Comparison of ENCODE assay signal across 1 cellular context in the genomic region with DNA sequence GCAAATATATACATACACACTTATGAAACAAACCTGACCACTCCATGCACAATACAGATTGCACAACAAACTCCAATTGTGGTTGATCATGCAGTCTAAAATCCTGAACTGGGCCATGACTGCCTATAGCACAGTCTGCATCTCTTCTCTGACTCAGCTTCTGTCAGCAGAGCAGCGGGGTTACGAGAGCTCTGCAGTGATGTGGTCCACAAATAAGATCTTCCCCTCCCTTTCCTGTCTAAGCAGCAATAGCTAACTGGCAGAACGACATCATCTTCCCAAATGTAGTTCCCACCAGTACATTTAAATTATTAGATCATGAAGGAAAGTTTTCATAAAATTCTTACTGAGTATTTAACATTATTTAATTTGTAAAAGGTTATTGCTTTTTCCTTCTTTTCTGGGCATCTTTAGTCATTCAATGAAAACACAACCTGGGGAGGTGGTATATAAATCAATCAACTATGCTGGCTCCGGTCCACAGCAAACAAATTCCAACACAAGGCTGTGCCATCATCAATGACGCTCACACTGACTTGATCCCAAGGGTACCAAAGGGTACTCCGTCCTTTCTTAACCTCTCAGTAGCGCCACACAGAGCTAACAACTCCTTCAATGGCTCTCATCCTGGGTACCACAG.
TF ChIP-seq lines count a peak whose summit lies in the region.

No MANE protein-coding gene starts in this region.

TF ChIP-seq in HEK293, 187 proteins besides CTCF, POLR2A, EP300 and RAD21 (continued from another document and continues in another):
- TF ChIP-seq ZNF148 (tag by site-specific recombination; IDR thresholded peaks at IDR 0.05; ENCODE audit: borderline replicate concordance) (no peak), ZNF335 (tag by site-specific recombination; conservative IDR thresholded peaks at IDR 0.05) (no peak), ZNF354C (tag by site-specific recombination; IDR thresholded peaks at IDR 0.05; ENCODE audit: borderline replicate concordance, low read depth) (no peak), ZNF202 (tag by site-specific recombination; IDR thresholded peaks at IDR 0.05; ENCODE audit: borderline replicate concordance) (no peak), FEZF1 (tag by site-specific recombination; IDR thresholded peaks at IDR 0.05) (peak; percentile 43; the same call in 1 of the 2 replicates), ZNF704 (tag by site-specific recombination; IDR thresholded peaks at IDR 0.05) (no peak), ZNF747 (tag by site-specific recombination; IDR thresholded peaks at IDR 0.05) (no peak), ZNF239 (tag by site-specific recombination; IDR thresholded peaks at IDR 0.05) (no peak), HOXD13 (CRISPR knock-in tag; IDR thresholded peaks at IDR 0.05; ENCODE audit: borderline replicate concordance) (no peak), ZBTB7A (tag by site-specific recombination; IDR thresholded peaks at IDR 0.05; ENCODE audit: low read depth) (no peak), ZNF600 (tag by site-specific recombination; IDR thresholded peaks at IDR 0.05) (peak; percentile 98), ZNF623 (tag by site-specific recombination; IDR thresholded peaks at IDR 0.05) (no peak), ZEB2 (tag by site-specific recombination; IDR thresholded peaks at IDR 0.05) (peak; percentile 74; the same call in 1 of the 2 replicates), ZNF658 (tag by site-specific recombination; IDR thresholded peaks at IDR 0.05) (no peak), ZNF274 (IDR thresholded peaks at IDR 0.05; ENCODE audit: low read length) (no peak), ZNF274 (tag by site-specific recombination; IDR thresholded peaks at IDR 0.05; ENCODE audit: borderline replicate concordance) (no peak), ZNF211 (tag by site-specific recombination; IDR thresholded peaks at IDR 0.05; ENCODE audit: low read depth) (no peak), ZBTB10 (tag by site-specific recombination; IDR thresholded peaks at IDR 0.05) (no peak), ZNF404 (tag by site-specific recombination; IDR thresholded peaks at IDR 0.05) (no peak), ZNF221 (tag by site-specific recombination; IDR thresholded peaks at IDR 0.05; ENCODE audit: borderline replicate concordance) (no peak), ZNF677 (tag by site-specific recombination; IDR thresholded peaks at IDR 0.05) (no peak), ZNF362 (tag by site-specific recombination; IDR thresholded peaks at IDR 0.05) (no peak), ZNF138 (tag by site-specific recombination; IDR thresholded peaks at IDR 0.05; ENCODE audit: borderline replicate concordance) (no peak), KLF16 (tag by site-specific recombination; IDR thresholded peaks at IDR 0.05) (no peak), ZNF76 (tag by site-specific recombination; IDR thresholded peaks at IDR 0.05; ENCODE audit: borderline replicate concordance, low read depth) (no peak), ZNF112 (tag by site-specific recombination; IDR thresholded peaks at IDR 0.05) (no peak), ZFHX2 (tag by site-specific recombination; conservative IDR thresholded peaks at IDR 0.05) (no peak), ZNF423 (tag by site-specific recombination; IDR thresholded peaks at IDR 0.05) (no peak), ZNF214 (tag by site-specific recombination; IDR thresholded peaks at IDR 0.05; ENCODE audit: borderline replicate concordance) (no peak), HOXA7 (CRISPR knock-in tag; IDR thresholded peaks at IDR 0.05; ENCODE audit: borderline replicate concordance) (no peak), ZNF302 (tag by site-specific recombination; IDR thresholded peaks at IDR 0.05; ENCODE audit: low read depth) (no peak), ZNF133 (tag by site-specific recombination; IDR thresholded peaks at IDR 0.05) (no peak), SP7 (tag by site-specific recombination; IDR thresholded peaks at IDR 0.05) (0 out of 2 replicates have a peak, but pooled peaks have one; percentile 26), PRDM1 (tag by site-specific recombination; IDR thresholded peaks at IDR 0.05) (no peak), ZXDB (tag by site-specific recombination; IDR thresholded peaks at IDR 0.05) (peak; percentile 56; the same call in 1 of the 2 replicates), TRIM28 (IDR thresholded peaks at IDR 0.05; ENCODE audit: borderline replicate concordance, low read length) (peak; percentile 63; the same call in 1 of the 2 replicates), ZNF560 (tag by site-specific recombination; IDR thresholded peaks at IDR 0.05; ENCODE audit: borderline replicate concordance) (no peak), ZNF571 (tag by site-specific recombination; IDR thresholded peaks at IDR 0.05) (no peak), ZNF155 (tag by site-specific recombination; IDR thresholded peaks at IDR 0.05) (no peak), TSHZ1 (tag by site-specific recombination; IDR thresholded peaks at IDR 0.05; ENCODE audit: borderline replicate concordance) (no peak; the same call in 1 of the 2 replicates), ZFP3 (tag by site-specific recombination; IDR thresholded peaks at IDR 0.05; ENCODE audit: low read depth) (no peak), SCRT2 (tag by site-specific recombination; IDR thresholded peaks at IDR 0.05) (no peak), ZNF544 (tag by site-specific recombination; IDR thresholded peaks at IDR 0.05) (no peak), ZNF626 (tag by site-specific recombination; IDR thresholded peaks at IDR 0.05) (no peak), ZNF48 (tag by site-specific recombination; IDR thresholded peaks at IDR 0.05) (no peak), ZNF174 (tag by site-specific recombination; IDR thresholded peaks at IDR 0.05) (no peak), ZNF433 (tag by site-specific recombination; IDR thresholded peaks at IDR 0.05; ENCODE audit: low read depth) (no peak), ZNF157 (tag by site-specific recombination; IDR thresholded peaks at IDR 0.05) (no peak), ZNF514 (tag by site-specific recombination; IDR thresholded peaks at IDR 0.05) (no peak)
- TF ChIP-seq, protein P1, sequence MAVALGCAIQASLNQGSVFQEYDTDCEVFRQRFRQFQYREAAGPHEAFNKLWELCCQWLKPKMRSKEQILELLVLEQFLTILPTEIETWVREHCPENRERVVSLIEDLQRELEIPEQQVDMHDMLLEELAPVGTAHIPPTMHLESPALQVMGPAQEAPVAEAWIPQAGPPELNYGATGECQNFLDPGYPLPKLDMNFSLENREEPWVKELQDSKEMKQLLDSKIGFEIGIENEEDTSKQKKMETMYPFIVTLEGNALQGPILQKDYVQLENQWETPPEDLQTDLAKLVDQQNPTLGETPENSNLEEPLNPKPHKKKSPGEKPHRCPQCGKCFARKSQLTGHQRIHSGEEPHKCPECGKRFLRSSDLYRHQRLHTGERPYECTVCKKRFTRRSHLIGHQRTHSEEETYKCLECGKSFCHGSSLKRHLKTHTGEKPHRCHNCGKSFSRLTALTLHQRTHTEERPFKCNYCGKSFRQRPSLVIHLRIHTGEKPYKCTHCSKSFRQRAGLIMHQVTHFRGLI (tag by site-specific recombination; IDR thresholded peaks at IDR 0.05) = no peak
- TF ChIP-seq, protein P2, sequence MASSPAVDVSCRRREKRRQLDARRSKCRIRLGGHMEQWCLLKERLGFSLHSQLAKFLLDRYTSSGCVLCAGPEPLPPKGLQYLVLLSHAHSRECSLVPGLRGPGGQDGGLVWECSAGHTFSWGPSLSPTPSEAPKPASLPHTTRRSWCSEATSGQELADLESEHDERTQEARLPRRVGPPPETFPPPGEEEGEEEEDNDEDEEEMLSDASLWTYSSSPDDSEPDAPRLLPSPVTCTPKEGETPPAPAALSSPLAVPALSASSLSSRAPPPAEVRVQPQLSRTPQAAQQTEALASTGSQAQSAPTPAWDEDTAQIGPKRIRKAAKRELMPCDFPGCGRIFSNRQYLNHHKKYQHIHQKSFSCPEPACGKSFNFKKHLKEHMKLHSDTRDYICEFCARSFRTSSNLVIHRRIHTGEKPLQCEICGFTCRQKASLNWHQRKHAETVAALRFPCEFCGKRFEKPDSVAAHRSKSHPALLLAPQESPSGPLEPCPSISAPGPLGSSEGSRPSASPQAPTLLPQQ (tag by site-specific recombination; IDR thresholded peaks at IDR 0.05) = no peak
- TF ChIP-seq, protein P3, sequence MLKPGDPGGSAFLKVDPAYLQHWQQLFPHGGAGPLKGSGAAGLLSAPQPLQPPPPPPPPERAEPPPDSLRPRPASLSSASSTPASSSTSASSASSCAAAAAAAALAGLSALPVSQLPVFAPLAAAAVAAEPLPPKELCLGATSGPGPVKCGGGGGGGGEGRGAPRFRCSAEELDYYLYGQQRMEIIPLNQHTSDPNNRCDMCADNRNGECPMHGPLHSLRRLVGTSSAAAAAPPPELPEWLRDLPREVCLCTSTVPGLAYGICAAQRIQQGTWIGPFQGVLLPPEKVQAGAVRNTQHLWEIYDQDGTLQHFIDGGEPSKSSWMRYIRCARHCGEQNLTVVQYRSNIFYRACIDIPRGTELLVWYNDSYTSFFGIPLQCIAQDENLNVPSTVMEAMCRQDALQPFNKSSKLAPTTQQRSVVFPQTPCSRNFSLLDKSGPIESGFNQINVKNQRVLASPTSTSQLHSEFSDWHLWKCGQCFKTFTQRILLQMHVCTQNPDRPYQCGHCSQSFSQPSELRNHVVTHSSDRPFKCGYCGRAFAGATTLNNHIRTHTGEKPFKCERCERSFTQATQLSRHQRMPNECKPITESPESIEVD (tag by site-specific recombination; IDR thresholded peaks at IDR 0.05) = peak; percentile 86
